ENCODE assay signal across 16 cellular contexts in genomic region chr10:46547881-46548780, GRCh38. TPM values are rescaled to one million over a fixed set of nuclear protein-coding genes. Genes with fewer than 3 reads are reported as not detected.
DNase-seq lines count a peak whose midpoint lies in the region; ATAC-seq, FAIRE-seq and TF ChIP-seq lines count a peak whose summit lies in the region.
"Had no signal": no experiment of that assay in that cellular context is flagged by ENCODE, and none has a peak within 500 bp of the region (broad histone marks: within the 10 kb centered on the region; RNA-seq: fewer than 3 reads in every experiment).

No MANE protein-coding gene starts in this region.

- POLR2A ChIA-PET in activated naive CD8-positive, alpha-beta T cell treated with anti-CD3 and anti-CD28 coated beads, Interleukin-2, amount 10 ng/mL, durations not matched to agents 7 days and 5 days (lab: Charles Lee) = no interaction called here

- no peaks in the 10 kb centered on the region for H3K4me1 ChIP-seq in astrocyte (ENCODE audit: insufficient read depth, low read length)
- H3K4me1 ChIP-seq in mucosa of descending colon (ENCODE audit: low read depth) = peaks cover 18% of the 10 kb centered on the region
- H3K4me1 ChIP-seq in upper lobe of right lung = peaks cover 4% of the 10 kb centered on the region
- peaks cover 0 to 6% (median 0%) of the 10 kb centered on the region in 3 donors for H3K4me1 ChIP-seq in gastroesophageal sphincter

- H3K27me3 ChIP-seq in astrocyte (ENCODE audit: insufficient read depth, low read length) (peaks cover 19% of the 10 kb centered on the region), upper lobe of right lung (no peaks in the 10 kb centered on the region), gastroesophageal sphincter (peaks cover 18% of the 10 kb centered on the region)

- peaks cover 7% of the 10 kb centered on the region for H3K27me3 Mint-ChIP-seq in activated naive CD8-positive, alpha-beta T cell treated with anti-CD3 and anti-CD28 coated beads, Interleukin-2, amount 10 ng/mL, durations not matched to agents 7 days and 5 days
- peaks cover 8% of the 10 kb centered on the region for H3K27me3 Mint-ChIP-seq in activated naive CD8-positive, alpha-beta T cell treated with anti-CD3 and anti-CD28 coated beads, Interleukin-2, amount 50 U/mL, for 24 hours
- H3K27me3 Mint-ChIP-seq in astrocyte (ENCODE audit: low read depth, unreplicated experiment) = no peaks in the 10 kb centered on the region

- H3K36me3 Mint-ChIP-seq in activated naive CD8-positive, alpha-beta T cell treated with anti-CD3 and anti-CD28 coated beads, Interleukin-2, amount 10 ng/mL, durations not matched to agents 7 days and 5 days = no peaks in the 10 kb centered on the region
- no peaks in the 10 kb centered on the region for H3K36me3 Mint-ChIP-seq in activated naive CD8-positive, alpha-beta T cell treated with anti-CD3 and anti-CD28 coated beads, Interleukin-2, amount 50 U/mL, for 24 hours (ENCODE audit: low read depth)
- peaks cover 3% of the 10 kb centered on the region for H3K36me3 Mint-ChIP-seq in astrocyte (ENCODE audit: low read depth, unreplicated experiment)
- H3K36me3 Mint-ChIP-seq: activated naive CD4-positive, alpha-beta T cell treated with anti-CD3 and anti-CD28 coated beads, Interleukin-2, amount 10 ng/mL, durations not matched to agents 7 days and 5 days had no signal

- H3K9me3 ChIP-seq in astrocyte (ENCODE audit: insufficient read depth, low read depth, low read length) (no peaks in the 10 kb centered on the region), mucosa of descending colon (no peaks in the 10 kb centered on the region), upper lobe of right lung (no peaks in the 10 kb centered on the region), gastroesophageal sphincter (no peaks in the 10 kb centered on the region)

- no peak overlapping the region for H2AFZ ChIP-seq in astrocyte (ENCODE audit: low read depth, low read length)

- no peak overlapping the region for H3K27ac Mint-ChIP-seq in activated naive CD8-positive, alpha-beta T cell treated with anti-CD3 and anti-CD28 coated beads, Interleukin-2, amount 10 ng/mL, durations not matched to agents 7 days and 5 days
- H3K27ac Mint-ChIP-seq in activated naive CD8-positive, alpha-beta T cell treated with anti-CD3 and anti-CD28 coated beads, Interleukin-2, amount 50 U/mL, for 24 hours = no peak overlapping the region
- H3K27ac Mint-ChIP-seq in astrocyte (ENCODE audit: unreplicated experiment) = peak overlapping the region; percentile 71
- H3K27ac Mint-ChIP-seq: activated naive CD4-positive, alpha-beta T cell treated with anti-CD3 and anti-CD28 coated beads, Interleukin-2, amount 10 ng/mL, durations not matched to agents 7 days and 5 days had no signal

- no peaks in the 10 kb centered on the region for H4K20me1 ChIP-seq in astrocyte (ENCODE audit: insufficient read depth, low read length)

- H3K79me2 ChIP-seq in astrocyte (ENCODE audit: insufficient read depth, low read length) = no peaks in the 10 kb centered on the region

- no peak overlapping the region for H3K4me3 Mint-ChIP-seq in activated naive CD8-positive, alpha-beta T cell treated with anti-CD3 and anti-CD28 coated beads, Interleukin-2, amount 10 ng/mL, durations not matched to agents 7 days and 5 days
- no peak overlapping the region for H3K4me3 Mint-ChIP-seq in activated naive CD8-positive, alpha-beta T cell treated with anti-CD3 and anti-CD28 coated beads, Interleukin-2, amount 50 U/mL, for 24 hours
- H3K4me3 Mint-ChIP-seq in astrocyte (ENCODE audit: unreplicated experiment) = no peak overlapping the region
- H3K4me3 Mint-ChIP-seq: activated naive CD4-positive, alpha-beta T cell treated with anti-CD3 and anti-CD28 coated beads, Interleukin-2, amount 10 ng/mL, durations not matched to agents 7 days and 5 days had no signal

- H3K4me3 ChIP-seq in astrocyte (ENCODE audit: insufficient read depth, low read depth, low read length) (no peak overlapping the region), mucosa of descending colon (no peak overlapping the region), upper lobe of right lung (no peak overlapping the region), gastroesophageal sphincter (no peak overlapping the region)
- H3K4me3 ChIP-seq: skin epidermis had no signal

- H3K4me1 Mint-ChIP-seq in activated naive CD8-positive, alpha-beta T cell treated with anti-CD3 and anti-CD28 coated beads, Interleukin-2, amount 10 ng/mL, durations not matched to agents 7 days and 5 days = no peaks in the 10 kb centered on the region
- H3K4me1 Mint-ChIP-seq in activated naive CD8-positive, alpha-beta T cell treated with anti-CD3 and anti-CD28 coated beads, Interleukin-2, amount 50 U/mL, for 24 hours = no peaks in the 10 kb centered on the region
- peaks cover 6% of the 10 kb centered on the region for H3K4me1 Mint-ChIP-seq in astrocyte (ENCODE audit: low read depth, unreplicated experiment)
- H3K4me1 Mint-ChIP-seq: activated naive CD4-positive, alpha-beta T cell treated with anti-CD3 and anti-CD28 coated beads, Interleukin-2, amount 10 ng/mL, durations not matched to agents 7 days and 5 days had no signal

- H3K9ac ChIP-seq in astrocyte (ENCODE audit: low read length) = no peak overlapping the region

- no peak for TF ChIP-seq POLR2A in gastroesophageal sphincter (IDR thresholded peaks at IDR 0.05)

- H3K9me3 Mint-ChIP-seq in activated naive CD8-positive, alpha-beta T cell treated with anti-CD3 and anti-CD28 coated beads, Interleukin-2, amount 10 ng/mL, durations not matched to agents 7 days and 5 days = no peaks in the 10 kb centered on the region
- H3K9me3 Mint-ChIP-seq in activated naive CD8-positive, alpha-beta T cell treated with anti-CD3 and anti-CD28 coated beads, Interleukin-2, amount 50 U/mL, for 24 hours = no peaks in the 10 kb centered on the region
- no peaks in the 10 kb centered on the region for H3K9me3 Mint-ChIP-seq in astrocyte (ENCODE audit: unreplicated experiment)
- H3K9me3 Mint-ChIP-seq: activated naive CD4-positive, alpha-beta T cell treated with anti-CD3 and anti-CD28 coated beads, Interleukin-2, amount 10 ng/mL, durations not matched to agents 7 days and 5 days had no signal

- 65 to 70% methylated on average over 7 to 11 of the region's 11 CpGs for WGBS in gastroesophageal sphincter (ENCODE audit: low coverage in 1 of 2), 2 donors

- peak; percentile 22 for DNase-seq in activated naive CD8-positive, alpha-beta T cell treated with anti-CD3 and anti-CD28 coated beads, Interleukin-2, amount 10 ng/mL, durations not matched to agents 7 days and 5 days
- no peak for DNase-seq in activated naive CD8-positive, alpha-beta T cell treated with anti-CD3 and anti-CD28 coated beads, Interleukin-2, amount 50 U/mL, for 24 hours
- DNase-seq in astrocyte (ENCODE audit: low read depth) (peak; percentile 27), mucosa of descending colon (peak in 2 of 3 donors; percentile 4 to 52), upper lobe of right lung (peak; percentile 68), hypothalamus (lab: John Stamatoyannopoulos, UW) (no peak)
- no peak for DNase-seq in stimulated activated naive CD8-positive, alpha-beta T cell treated with anti-CD3 and anti-CD28 coated beads, Interleukin-15, Interleukin-2, amounts not matched to agents 100 U/mL and 50 U/mL, for 24 hours
- DNase-seq: EL, mesenchymal stem cell, SHP77 treated with DMSO at 0.1 percent for 48 hours had no signal

- no peak for ATAC-seq in activated naive CD8-positive, alpha-beta T cell treated with anti-CD3 and anti-CD28 coated beads, Interleukin-2, amount 10 ng/mL, durations not matched to agents 7 days and 5 days (ENCODE audit: low read depth)
- ATAC-seq in activated naive CD8-positive, alpha-beta T cell treated with anti-CD3 and anti-CD28 coated beads, Interleukin-2, amount 50 U/mL, for 24 hours = no peak
- ATAC-seq in mucosa of descending colon = no peak
- ATAC-seq in upper lobe of right lung = peak; percentile 0
- no peak for ATAC-seq in gastroesophageal sphincter
- ATAC-seq in stimulated activated naive CD8-positive, alpha-beta T cell treated with anti-CD3 and anti-CD28 coated beads, Interleukin-15, Interleukin-2, amounts not matched to agents 100 U/mL and 50 U/mL, for 24 hours = no peak

- H3K27ac ChIP-seq in astrocyte (ENCODE audit: low read depth, low read length) (no peak overlapping the region), upper lobe of right lung (no peak overlapping the region), gastroesophageal sphincter (no peak overlapping the region)
- H3K27ac ChIP-seq: skin epidermis had no signal

- H3K36me3 ChIP-seq in astrocyte (ENCODE audit: insufficient read depth, low read length) (no peaks in the 10 kb centered on the region), mucosa of descending colon (ENCODE audit: low read depth) (no peaks in the 10 kb centered on the region), upper lobe of right lung (no peaks in the 10 kb centered on the region), gastroesophageal sphincter (no peaks in the 10 kb centered on the region)

- TF ChIP-seq EP300 in gastroesophageal sphincter (IDR thresholded peaks at IDR 0.05) = no peak

- intact Hi-C loops in mucosa of descending colon (cut with DNase I, micrococcal nuclease) = no loop called here
- intact Hi-C loops in upper lobe of right lung (cut with DNase I) = no loop called here

- H3K4me2 ChIP-seq in astrocyte (ENCODE audit: low read length) = no peak overlapping the region

- no peak for TF ChIP-seq CTCF in astrocyte (IDR thresholded peaks at IDR 0.05; ENCODE audit: insufficient read depth, low read depth, low read length)
- TF ChIP-seq CTCF in mucosa of descending colon (IDR thresholded peaks at IDR 0.05) = no peak
- no peak for TF ChIP-seq CTCF in upper lobe of right lung (IDR thresholded peaks at IDR 0.05)
- TF ChIP-seq CTCF in gastroesophageal sphincter (IDR thresholded peaks at IDR 0.05) = no peak

- FAIRE-seq in astrocyte (lab: Jason Lieb, UNC) = no peak
- FAIRE-seq: frontal cortex had no signal

RNA-seq across cellular contexts. Expression of gene GPRIN2, which starts 8.3 kb away (rescaled TPM):
- not detected for total RNA-seq in activated naive CD8-positive, alpha-beta T cell treated with anti-CD3 and anti-CD28 coated beads, Interleukin-2, amount 10 ng/mL, durations not matched to agents 7 days and 5 days
- total RNA-seq in astrocyte (2.2 and 3.0 TPM in 2 replicates), mucosa of descending colon (10 to 100 TPM; 17.2 to 58.7 (median 40.7) TPM), upper lobe of right lung (56.2 TPM), gastroesophageal sphincter (1 to 10 TPM in 2 of 4 donors, not detected in 2; 1.2 to 1.6 TPM)
- total RNA-seq: H4, NCI-H460 had no signal

RNA-seq across cellular contexts. Expression of gene SYT15, which starts 30.8 kb away (rescaled TPM):
- 1 to 10 TPM; 1.1 to 1.4 TPM for total RNA-seq in activated naive CD8-positive, alpha-beta T cell treated with anti-CD3 and anti-CD28 coated beads, Interleukin-2, amount 10 ng/mL, durations not matched to agents 7 days and 5 days
- total RNA-seq in astrocyte (1.2 and 1.4 TPM in 2 replicates), mucosa of descending colon (1 to 10 TPM; 1.4 to 3.2 (median 2.3) TPM), upper lobe of right lung (45.4 TPM), gastroesophageal sphincter (10 to 100 TPM in 2 of 4 donors, 1 to 10 TPM in 2; 1.9 to 11.2 (median 7.4) TPM)

Comparison
In these comparisons a context has a peak if more than half of its experiments do, and no peak if none do; other contexts are left out.
1. DNase-seq: peak in activated naive CD8-positive, alpha-beta T cell treated with anti-CD3 and anti-CD28 coated beads, Interleukin-2, amount 10 ng/mL, durations not matched to agents 7 days and 5 days (single experiment), astrocyte (single experiment), mucosa of descending colon (2 of 3) and upper lobe of right lung (single experiment); none in activated naive CD8-positive, alpha-beta T cell treated with anti-CD3 and anti-CD28 coated beads, Interleukin-2, amount 50 U/mL, for 24 hours (single experiment), stimulated activated naive CD8-positive, alpha-beta T cell treated with anti-CD3 and anti-CD28 coated beads, Interleukin-15, Interleukin-2, amounts not matched to agents 100 U/mL and 50 U/mL, for 24 hours (single experiment) and hypothalamus (0 of 51).